Comparison of ENCODE assay signal across 14 cellular contexts in genomic region chr15:51844747-51845426, GRCh38. TPM values are rescaled to one million over a fixed set of nuclear protein-coding genes. Genes with fewer than 3 reads are reported as not detected.
DNase-seq lines count a peak whose midpoint lies in the region; ATAC-seq and TF ChIP-seq lines count a peak whose summit lies in the region.
"Had no signal": no experiment of that assay in that cellular context is flagged by ENCODE, and none has a peak within 500 bp of the region (broad histone marks: within the 10 kb centered on the region; RNA-seq: fewer than 3 reads in every experiment).

No MANE protein-coding gene starts in this region.

- H3K4ac ChIP-seq in IMR-90 (ENCODE audit: low read depth, low read length) = 0 out of 2 replicates have a peak overlapping the region, but pooled peaks have one; percentile 54

- no peak for TF ChIP-seq POLR2A in IMR-90 (IDR thresholded peaks at IDR 0.05; ENCODE audit: low read depth, low read length)

- no peak for TF ChIP-seq CTCF in CD14-positive monocyte (IDR thresholded peaks at IDR 0.05)
- TF ChIP-seq CTCF in IMR-90 (conservative IDR thresholded peaks at IDR 0.05; ENCODE audit: low read depth, low read length) = no peak
- TF ChIP-seq CTCF in osteoblast (IDR thresholded peaks at IDR 0.05; ENCODE audit: extremely low read depth, low read depth, low read length) = no peak

- H4K8ac ChIP-seq in IMR-90 (ENCODE audit: low read depth in 2 of 2, low read length in 2 of 2) = no peak overlapping the region; a peak in 1 of 4 replicates

- H3K27me3 ChIP-seq in IMR-90 (ENCODE audit: control insufficient read depth, insufficient read depth, low read length) (no peaks in the 10 kb centered on the region), osteoblast (ENCODE audit: insufficient read depth, low read length) (no peaks in the 10 kb centered on the region)
- H3K27me3 ChIP-seq: SJCRH30 had no signal

- intact Hi-C loops in CD14-positive monocyte (cut with micrococcal nuclease) (no loop called here), IMR-90 (cut with micrococcal nuclease) (no loop called here)
- intact Hi-C loops in activated T-helper 2 cell treated with anti-CD3 and anti-CD28 coated beads, Interferon-gamma antibody, Interleukin-2, Interleukin-4, amounts not matched to agents 10 μg/mL and 5 μg/mL and 100 μg/mL, durations not matched to agents 14 hours and 24 hours and 36 hours (cut with micrococcal nuclease) = no loop called here

- H4K5ac ChIP-seq in IMR-90 (ENCODE audit: low read depth, low read length) = no peak overlapping the region

- ATAC-seq in IMR-90 (ENCODE audit: low read depth) = no peak

- H4K20me1 ChIP-seq in IMR-90 (ENCODE audit: insufficient read depth, low read length) (peaks cover 86% of the 10 kb centered on the region; the same call in 1 of the 2 replicates), osteoblast (ENCODE audit: insufficient read depth, low read length) (peaks cover 30% of the 10 kb centered on the region)

- H3K56ac ChIP-seq in IMR-90 (ENCODE audit: extremely low read depth, insufficient read depth, low read length) = no peak overlapping the region

- peaks cover 90% of the 10 kb centered on the region for H3K79me2 ChIP-seq in osteoblast (ENCODE audit: insufficient read depth, low read length)

- peaks cover 0 to 2% (median 0%) of the 10 kb centered on the region in 7 donors for H3K9me3 Mint-ChIP-seq in CD14-positive monocyte
- H3K9me3 Mint-ChIP-seq in activated T-helper 2 cell treated with anti-CD3 and anti-CD28 coated beads, Interferon-gamma antibody, Interleukin-2, Interleukin-4, amounts not matched to agents 10 μg/mL and 5 μg/mL and 100 μg/mL, durations not matched to agents 14 hours and 24 hours and 36 hours = no peaks in the 10 kb centered on the region
- H3K9me3 Mint-ChIP-seq in activated naive CD4-positive, alpha-beta T cell treated with anti-CD3 and anti-CD28 coated beads, Interleukin-2, amount 10 ng/mL, durations not matched to agents 7 days and 5 days = no peaks in the 10 kb centered on the region
- H3K9me3 Mint-ChIP-seq: brain had no signal

- H2BK15ac ChIP-seq in IMR-90 (ENCODE audit: low read depth, low read length) = peak overlapping the region; percentile 7; the same call in 1 of the 3 replicates

- no TSS peak for BruUV-seq in IMR-90 (replicated peaks; lab: Mats Ljungman, UMichigan)

- dilution Hi-C loops in IMR-90 (cut with HindIII; ENCODE audit: low sequenced_read_pairs, unreplicated experiment) = no loop called here

- H2BK5ac ChIP-seq in IMR-90 (ENCODE audit: low read depth, low read length, poor library complexity, severe bottlenecking) = peak overlapping the region; percentile 12

- peak overlapping the region; percentile 80 to 91 (median 89) for H3K27ac Mint-ChIP-seq in CD14-positive monocyte
- H3K27ac Mint-ChIP-seq in activated T-helper 2 cell treated with anti-CD3 and anti-CD28 coated beads, Interferon-gamma antibody, Interleukin-2, Interleukin-4, amounts not matched to agents 10 μg/mL and 5 μg/mL and 100 μg/mL, durations not matched to agents 14 hours and 24 hours and 36 hours = no peak overlapping the region
- no peak overlapping the region for H3K27ac Mint-ChIP-seq in activated naive CD4-positive, alpha-beta T cell treated with anti-CD3 and anti-CD28 coated beads, Interleukin-2, amount 10 ng/mL, durations not matched to agents 7 days and 5 days

- H3K4me3 ChIP-seq in IMR-90 (ENCODE audit: insufficient read depth, low read depth, low read length) (no peak overlapping the region), osteoblast (ENCODE audit: insufficient read depth, low read length) (no peak overlapping the region)
- H3K4me3 ChIP-seq: SJCRH30 had no signal

- peak overlapping the region; percentile 65; the same call in 1 of the 2 replicates for H3K18ac ChIP-seq in IMR-90 (ENCODE audit: low read depth, low read length)

- H2AFZ ChIP-seq in IMR-90 (replicated peaks; ENCODE audit: low read length, poor library complexity) (no peak overlapping the region), osteoblast (ENCODE audit: low read length) (no peak overlapping the region)

- peak overlapping the region; percentile 66; the same call in 1 of the 2 replicates for H2AK5ac ChIP-seq in IMR-90 (ENCODE audit: low read depth, low read length)

- H3K36me3 Mint-ChIP-seq in CD14-positive monocyte = peaks cover 0 to 8% of the 10 kb centered on the region in 2 donors
- H3K36me3 Mint-ChIP-seq in activated T-helper 2 cell treated with anti-CD3 and anti-CD28 coated beads, Interferon-gamma antibody, Interleukin-2, Interleukin-4, amounts not matched to agents 10 μg/mL and 5 μg/mL and 100 μg/mL, durations not matched to agents 14 hours and 24 hours and 36 hours (ENCODE audit: low read depth) = peaks cover 7% of the 10 kb centered on the region
- peaks cover 8% of the 10 kb centered on the region for H3K36me3 Mint-ChIP-seq in activated naive CD4-positive, alpha-beta T cell treated with anti-CD3 and anti-CD28 coated beads, Interleukin-2, amount 10 ng/mL, durations not matched to agents 7 days and 5 days

- H3K36me3 ChIP-seq in IMR-90 (ENCODE audit: control insufficient read depth, insufficient read depth, low read length) (no peaks in the 10 kb centered on the region), osteoblast (ENCODE audit: insufficient read depth, low read length) (no peaks in the 10 kb centered on the region)
- H3K36me3 ChIP-seq: SJCRH30, WERI-Rb-1 had no signal

- peak overlapping the region; percentile 45 for H2BK120ac ChIP-seq in IMR-90 (ENCODE audit: low read depth, low read length)

- H3K23ac ChIP-seq in IMR-90 (ENCODE audit: low read depth, low read length) = peak overlapping the region; percentile 76; the same call in 1 of the 2 replicates

- H2BK20ac ChIP-seq in IMR-90 (ENCODE audit: low read depth, low read length) = 0 out of 2 replicates have a peak overlapping the region, but pooled peaks have one; percentile 24

- in situ Hi-C loops in IMR-90 (cut with MboI; ENCODE audit: low sequenced_read_pairs) = no loop called here

- peaks cover 69% of the 10 kb centered on the region for H3K4me1 Mint-ChIP-seq in CD14-positive monocyte
- peaks cover 54% of the 10 kb centered on the region for H3K4me1 Mint-ChIP-seq in activated T-helper 2 cell treated with anti-CD3 and anti-CD28 coated beads, Interferon-gamma antibody, Interleukin-2, Interleukin-4, amounts not matched to agents 10 μg/mL and 5 μg/mL and 100 μg/mL, durations not matched to agents 14 hours and 24 hours and 36 hours (ENCODE audit: low read depth)
- peaks cover 56% of the 10 kb centered on the region for H3K4me1 Mint-ChIP-seq in activated naive CD4-positive, alpha-beta T cell treated with anti-CD3 and anti-CD28 coated beads, Interleukin-2, amount 10 ng/mL, durations not matched to agents 7 days and 5 days

- no peak overlapping the region for H2AK9ac ChIP-seq in IMR-90 (replicated peaks; ENCODE audit: low read depth, low read length, poor library complexity)

- H3K4me2 ChIP-seq in IMR-90 (ENCODE audit: low read depth, low read length) (peak overlapping the region; percentile 23; the same call in 1 of the 2 replicates), osteoblast (ENCODE audit: insufficient read depth, low read length) (no peak overlapping the region)

- H3K4me1 ChIP-seq in IMR-90 (ENCODE audit: control insufficient read depth, insufficient read depth, low read length) = peaks cover 20% of the 10 kb centered on the region
- H3K4me1 ChIP-seq in osteoblast (ENCODE audit: insufficient read depth, low read length) = peaks cover 40% of the 10 kb centered on the region

- POLR2A ChIA-PET in IMR-90 (lab: Charles Lee; ENCODE audit: unreplicated experiment) = interaction anchor here (0.8 kb wide), 1 partner anchor 12 kb away, joined by 3 read pairs; no protein-coding TSS in a partner anchor

- H3K9me1 ChIP-seq in IMR-90 (ENCODE audit: insufficient read depth, low read length) = peaks cover 18% of the 10 kb centered on the region

- no peak overlapping the region for H3K9ac ChIP-seq in IMR-90 (ENCODE audit: low read depth, low read length)

- H3K9me3 ChIP-seq in IMR-90 (ENCODE audit: control insufficient read depth, insufficient read depth, low read length) (no peaks in the 10 kb centered on the region), osteoblast (ENCODE audit: low read depth, low read length) (no peaks in the 10 kb centered on the region)
- H3K9me3 ChIP-seq: SJCRH30 had no signal

- DNase-seq in CD14-positive monocyte (ENCODE audit: low spot score) = no peak
- DNase-seq in IMR-90 = peak; percentile 36
- DNase-seq in dermis blood vessel endothelial cell = peak; percentile 52
- no peak for DNase-seq in osteoblast (ENCODE audit: insufficient read length, low spot score, missing footprints)
- no peak for DNase-seq in globus pallidus (ENCODE audit: low spot score)
- DNase-seq in activated T-helper 2 cell treated with anti-CD3 and anti-CD28 coated beads, Interferon-gamma antibody, Interleukin-2, Interleukin-4, amounts not matched to agents 10 μg/mL and 5 μg/mL and 100 μg/mL, durations not matched to agents 14 hours and 24 hours and 36 hours (ENCODE audit: low spot score) = no peak
- no peak for DNase-seq in NCI-H2171 (lab: John Stamatoyannopoulos, UW)
- no peak for DNase-seq in activated naive CD4-positive, alpha-beta T cell treated with anti-CD3 and anti-CD28 coated beads, Interleukin-2, amount 10 ng/mL, durations not matched to agents 7 days and 5 days
- DNase-seq: C1 segment of cervical spinal cord, hypothalamus, NCI-H510A treated with DMSO at 0.1 percent for 48 hours, SJCRH30, WERI-Rb-1 had no signal

- CTCF ChIA-PET in IMR-90 (lab: Yijun Ruan, JAX) = interaction anchor here (0.8 kb wide), 1 partner anchor 13 kb away, joined by 3 read pairs; no protein-coding TSS in a partner anchor
- CTCF ChIA-PET in activated naive CD4-positive, alpha-beta T cell treated with anti-CD3 and anti-CD28 coated beads, Interleukin-2, amount 10 ng/mL, durations not matched to agents 7 days and 5 days (lab: Charles Lee) = no interaction called here

- WGBS in IMR-90 (ENCODE audit: extremely low coverage in 2 of 2, insufficient read length in 1 of 2), 2 experiments = no CpG with 5 or more reads among the region's 4 CpGs

- H3K27ac ChIP-seq in IMR-90 (ENCODE audit: insufficient read depth, low read length) (peak overlapping the region; percentile 48; the same call in 1 of the 2 replicates), osteoblast (ENCODE audit: low read depth, low read length) (peak overlapping the region; percentile 62)
- H3K27ac ChIP-seq: SJCRH30, WERI-Rb-1 had no signal

- no peaks in the 10 kb centered on the region for H3K27me3 Mint-ChIP-seq in CD14-positive monocyte (ENCODE audit: low read depth in 3 of 3)
- no peaks in the 10 kb centered on the region for H3K27me3 Mint-ChIP-seq in activated T-helper 2 cell treated with anti-CD3 and anti-CD28 coated beads, Interferon-gamma antibody, Interleukin-2, Interleukin-4, amounts not matched to agents 10 μg/mL and 5 μg/mL and 100 μg/mL, durations not matched to agents 14 hours and 24 hours and 36 hours (ENCODE audit: low read depth)
- H3K27me3 Mint-ChIP-seq in activated naive CD4-positive, alpha-beta T cell treated with anti-CD3 and anti-CD28 coated beads, Interleukin-2, amount 10 ng/mL, durations not matched to agents 7 days and 5 days = no peaks in the 10 kb centered on the region
- H3K27me3 Mint-ChIP-seq: brain had no signal

- no peak for TF ChIP-seq RAD21 in IMR-90 (IDR thresholded peaks at IDR 0.05; ENCODE audit: low read length)

- H3K14ac ChIP-seq in IMR-90 (replicated peaks; ENCODE audit: low read depth, low read length) = peak overlapping the region; percentile 77

- H3K79me1 ChIP-seq in IMR-90 (ENCODE audit: low read depth in 1 of 2, low read length in 2 of 2) = peaks cover 20 to 85% of the 10 kb centered on the region in 2 experiments

- no peak overlapping the region for H3K4me3 Mint-ChIP-seq in CD14-positive monocyte
- H3K4me3 Mint-ChIP-seq in activated T-helper 2 cell treated with anti-CD3 and anti-CD28 coated beads, Interferon-gamma antibody, Interleukin-2, Interleukin-4, amounts not matched to agents 10 μg/mL and 5 μg/mL and 100 μg/mL, durations not matched to agents 14 hours and 24 hours and 36 hours (ENCODE audit: low read depth) = no peak overlapping the region
- no peak overlapping the region for H3K4me3 Mint-ChIP-seq in activated naive CD4-positive, alpha-beta T cell treated with anti-CD3 and anti-CD28 coated beads, Interleukin-2, amount 10 ng/mL, durations not matched to agents 7 days and 5 days

- no peak overlapping the region; the same call in 1 of the 2 replicates for H4K91ac ChIP-seq in IMR-90 (ENCODE audit: insufficient read depth, low read depth, low read length)

RNA-seq across cellular contexts. Expression of gene TMOD3, which starts 15.4 kb away (rescaled TPM):
- 10 to 100 TPM; 27.8 to 34.8 TPM for polyA plus RNA-seq in CD14-positive monocyte
- total RNA-seq in IMR-90 (2012; rRNA removed) = 22.0 and 51.1 TPM in 2 replicates
- polyA plus RNA-seq in IMR-90 (2012; rRNA removed) = 7.4 and 10.7 TPM in 2 replicates
- polyA plus RNA-seq in IMR-90 (2012; cell fraction: cytosol; rRNA removed) = 2.5 and 4.7 TPM in 2 replicates
- 2.7 and 5.9 TPM in 2 replicates for polyA plus RNA-seq in IMR-90 (2012; cell fraction: nucleus; rRNA removed; ENCODE audit: low replicate concordance)
- total RNA-seq in dermis blood vessel endothelial cell = 86.6 and 142 TPM in 2 replicates
- 44.5 and 49.8 TPM in 2 replicates for total RNA-seq in osteoblast
- 64.3 and 66.0 TPM in 2 replicates for total RNA-seq in activated T-helper 2 cell treated with anti-CD3 and anti-CD28 coated beads, Interferon-gamma antibody, Interleukin-2, Interleukin-4, amounts not matched to agents 10 μg/mL and 5 μg/mL and 100 μg/mL, durations not matched to agents 14 hours and 24 hours and 36 hours

Comparison
In these comparisons a context has a peak if more than half of its experiments do, and no peak if none do; other contexts are left out.
1. DNase-seq: peak in IMR-90 (single experiment) and dermis blood vessel endothelial cell (single experiment); none in CD14-positive monocyte (single experiment), osteoblast (single experiment), globus pallidus (single experiment), activated T-helper 2 cell treated with anti-CD3 and anti-CD28 coated beads, Interferon-gamma antibody, Interleukin-2, Interleukin-4, amounts not matched to agents 10 μg/mL and 5 μg/mL and 100 μg/mL, durations not matched to agents 14 hours and 24 hours and 36 hours (single experiment), NCI-H2171 (single experiment) and activated naive CD4-positive, alpha-beta T cell treated with anti-CD3 and anti-CD28 coated beads, Interleukin-2, amount 10 ng/mL, durations not matched to agents 7 days and 5 days (single experiment).
2. H3K27ac Mint-ChIP-seq: peak in CD14-positive monocyte (7 of 7); none in activated T-helper 2 cell treated with anti-CD3 and anti-CD28 coated beads, Interferon-gamma antibody, Interleukin-2, Interleukin-4, amounts not matched to agents 10 μg/mL and 5 μg/mL and 100 μg/mL, durations not matched to agents 14 hours and 24 hours and 36 hours (single experiment) and activated naive CD4-positive, alpha-beta T cell treated with anti-CD3 and anti-CD28 coated beads, Interleukin-2, amount 10 ng/mL, durations not matched to agents 7 days and 5 days (single experiment).